15 cellular contexts compared by ENCODE assay signal in genomic region chr7:158672975-158673374, GRCh38. TPM values are rescaled to one million over a fixed set of nuclear protein-coding genes. Genes with fewer than 3 reads are reported as not detected.
DNase-seq lines count a peak whose midpoint lies in the region; ATAC-seq and TF ChIP-seq lines count a peak whose summit lies in the region.
"Had no signal": no experiment of that assay in that cellular context is flagged by ENCODE, and none has a peak within 500 bp of the region (broad histone marks: within the 10 kb centered on the region; RNA-seq: fewer than 3 reads in every experiment).

No MANE protein-coding gene starts in this region.

- H3K27ac Mint-ChIP-seq in activated CD4-positive, alpha-beta T cell treated with anti-CD3 and anti-CD28 coated beads for 36 hours, result peak overlapping the region; percentile 18
- H3K27ac Mint-ChIP-seq in chondrocyte (ENCODE audit: unreplicated experiment), result peak overlapping the region; percentile 17

- H3K4me1 ChIP-seq in neutrophil (ENCODE audit: control insufficient read depth in 1 of 2, insufficient read depth in 1 of 2, low read depth in 1 of 2, low read length in 1 of 2), result peaks cover 7 to 8% of the 10 kb centered on the region in 2 experiments
- H3K4me1 ChIP-seq: pancreas, spleen had no signal

- POLR2A ChIA-PET in activated CD4-positive, alpha-beta T cell treated with anti-CD3 and anti-CD28 coated beads for 36 hours (lab: Charles Lee), result no interaction called here

- H3K4me1 Mint-ChIP-seq in activated CD4-positive, alpha-beta T cell treated with anti-CD3 and anti-CD28 coated beads for 36 hours, result peaks cover 5% of the 10 kb centered on the region
- H3K4me1 Mint-ChIP-seq in chondrocyte (ENCODE audit: low read depth), result peaks cover 4% of the 10 kb centered on the region

- H3K36me3 Mint-ChIP-seq in activated CD4-positive, alpha-beta T cell treated with anti-CD3 and anti-CD28 coated beads for 36 hours (ENCODE audit: low read depth), result peaks cover 67% of the 10 kb centered on the region
- H3K36me3 Mint-ChIP-seq in chondrocyte (ENCODE audit: low read depth), result peaks cover 9% of the 10 kb centered on the region

- CTCF ChIA-PET in activated CD4-positive, alpha-beta T cell treated with anti-CD3 and anti-CD28 coated beads for 36 hours (lab: Charles Lee), result no interaction called here

- no peaks in the 10 kb centered on the region for H3K9me3 Mint-ChIP-seq in activated CD4-positive, alpha-beta T cell treated with anti-CD3 and anti-CD28 coated beads for 36 hours (ENCODE audit: low read depth)
- no peaks in the 10 kb centered on the region for H3K9me3 Mint-ChIP-seq in chondrocyte (ENCODE audit: low read depth)

- peak overlapping the region; percentile 61 for H3K27ac ChIP-seq in neutrophil
- H3K27ac ChIP-seq: pancreas, spleen had no signal

- no peaks in the 10 kb centered on the region for H3K27me3 ChIP-seq in neutrophil
- H3K27me3 ChIP-seq: pancreas, spleen had no signal

- no peak overlapping the region for H3K4me3 Mint-ChIP-seq in activated CD4-positive, alpha-beta T cell treated with anti-CD3 and anti-CD28 coated beads for 36 hours
- H3K4me3 Mint-ChIP-seq in chondrocyte (ENCODE audit: unreplicated experiment), result no peak overlapping the region

- TF ChIP-seq CTCF in chondrocyte (IDR thresholded peaks at IDR 0.05), result no peak
- no peak for TF ChIP-seq CTCF in neutrophil (IDR thresholded peaks at IDR 0.05)

- DNase-seq in activated CD4-positive, alpha-beta T cell treated with anti-CD3 and anti-CD28 coated beads for 36 hours, result no peak
- no peak for DNase-seq in activated CD4-positive, alpha-beta T cell treated with anti-CD3 and anti-CD28 coated beads for 4 hours
- DNase-seq in MV-4-11 (lab: John Stamatoyannopoulos, UW) (peak; percentile 34), chondrocyte (ENCODE audit: low spot score) (no peak), NCI-H1436 (lab: John Stamatoyannopoulos, UW) (no peak)
- DNase-seq in NK-92 treated with Interleukin-12 subunit alpha and Interleukin-12 subunit beta, amount 100 ng/mL, for 24 hours (lab: John Stamatoyannopoulos, UW), result no peak
- DNase-seq: activated T-cell treated with anti-CD3 and anti-CD28 coated beads, Interleukin-2, amount 50 U/mL, for 48 hours; aorta; islet precursor cell; NCI-H1048; NCI-H2171 treated with DMSO at 0.1 percent for 48 hours; pancreas; spleen had no signal

- no peak for ATAC-seq in activated CD4-positive, alpha-beta T cell treated with anti-CD3 and anti-CD28 coated beads for 36 hours
- no peak for ATAC-seq in HG03565 (IDR thresholded peaks at IDR 0.05; ENCODE audit: unreplicated experiment)
- ATAC-seq: pancreas had no signal

- H3K27me3 Mint-ChIP-seq in activated CD4-positive, alpha-beta T cell treated with anti-CD3 and anti-CD28 coated beads for 36 hours, result no peaks in the 10 kb centered on the region
- no peaks in the 10 kb centered on the region for H3K27me3 Mint-ChIP-seq in chondrocyte (ENCODE audit: low read depth)

- peaks cover 59% of the 10 kb centered on the region for H3K36me3 ChIP-seq in neutrophil
- H3K36me3 ChIP-seq: pancreas had no signal

- H3K4me3 ChIP-seq in neutrophil (ENCODE audit: low read depth in 1 of 2, low read length in 1 of 2), result no peak overlapping the region
- H3K4me3 ChIP-seq: pancreas, spleen had no signal

- no peaks in the 10 kb centered on the region for H3K9me3 ChIP-seq in neutrophil
- H3K9me3 ChIP-seq: pancreas, spleen had no signal

- intact Hi-C loops in activated CD4-positive, alpha-beta T cell treated with anti-CD3 and anti-CD28 coated beads for 36 hours (cut with DNase I, micrococcal nuclease), result no loop called here

RNA-seq across cellular contexts. Expression of gene NCAPG2, which starts 31.6 kb away (rescaled TPM):
- 100 to 1,000 TPM in 1 of 2 experiments, 10 to 100 TPM in 1; 85.4 to 127 TPM for total RNA-seq in activated CD4-positive, alpha-beta T cell treated with anti-CD3 and anti-CD28 coated beads for 36 hours
- total RNA-seq in chondrocyte, result 13.0 to 21.5 TPM (median 19.0 TPM) in 3 replicates
